15 cellular contexts compared by ENCODE assay signal in genomic region chr17:81135503-81136283, GRCh38. TPM values are rescaled to one million over a fixed set of nuclear protein-coding genes. Genes with fewer than 3 reads are reported as not detected.
A peak's percentile ranks its signal among the peaks of the same experiment; 100 is the strongest.
DNase-seq lines count a peak whose midpoint lies in the region; ATAC-seq, FAIRE-seq and TF ChIP-seq lines count a peak whose summit lies in the region.
"Had no signal": no experiment of that assay in that cellular context is flagged by ENCODE, and none has a peak within 500 bp of the region (broad histone marks: within the 10 kb centered on the region; RNA-seq: fewer than 3 reads in every experiment).

No MANE protein-coding gene starts in this region.

- no peaks in the 10 kb centered on the region for H3K27me3 Mint-ChIP-seq in CD8-positive, alpha-beta T cell (ENCODE audit: low read depth)
- H3K27me3 Mint-ChIP-seq in activated CD8-positive, alpha-beta T cell treated with anti-CD3 and anti-CD28 coated beads, Interleukin-2, amount 10 ng/mL, durations not matched to agents 7 days and 5 days (ENCODE audit: low read depth) = no peaks in the 10 kb centered on the region
- H3K27me3 Mint-ChIP-seq: activated naive CD8-positive, alpha-beta T cell treated with anti-CD3 and anti-CD28 coated beads, Interleukin-2, amount 10 ng/mL, durations not matched to agents 7 days and 5 days had no signal

- no peak for ATAC-seq in CD8-positive, alpha-beta T cell
- no peak for ATAC-seq in activated CD8-positive, alpha-beta T cell treated with anti-CD3 and anti-CD28 coated beads, Interleukin-2, amount 10 ng/mL, durations not matched to agents 7 days and 5 days

- WGBS in small intestine, 3 donors = 34 to 63% (median 41%) methylated on average over 24 to 28 of the region's 28 CpGs

- no peaks in the 10 kb centered on the region for H3K36me3 Mint-ChIP-seq in CD8-positive, alpha-beta T cell
- no peaks in the 10 kb centered on the region for H3K36me3 Mint-ChIP-seq in activated CD8-positive, alpha-beta T cell treated with anti-CD3 and anti-CD28 coated beads, Interleukin-2, amount 10 ng/mL, durations not matched to agents 7 days and 5 days (ENCODE audit: low read depth)
- H3K36me3 Mint-ChIP-seq: activated naive CD8-positive, alpha-beta T cell treated with anti-CD3 and anti-CD28 coated beads, Interleukin-2, amount 10 ng/mL, durations not matched to agents 7 days and 5 days; immature natural killer cell had no signal

- H3K4me1 Mint-ChIP-seq in CD8-positive, alpha-beta T cell (ENCODE audit: low read depth) = no peaks in the 10 kb centered on the region
- no peaks in the 10 kb centered on the region for H3K4me1 Mint-ChIP-seq in activated CD8-positive, alpha-beta T cell treated with anti-CD3 and anti-CD28 coated beads, Interleukin-2, amount 10 ng/mL, durations not matched to agents 7 days and 5 days (ENCODE audit: low read depth)
- H3K4me1 Mint-ChIP-seq: activated naive CD8-positive, alpha-beta T cell treated with anti-CD3 and anti-CD28 coated beads, Interleukin-2, amount 10 ng/mL, durations not matched to agents 7 days and 5 days; immature natural killer cell had no signal

- H3K27me3 ChIP-seq in small intestine (ENCODE audit: control insufficient read depth in 2 of 2, insufficient read depth in 2 of 2, low read length in 2 of 2) = no peaks in the 10 kb centered on the region
- no peaks in the 10 kb centered on the region for H3K27me3 ChIP-seq in CD8-positive, alpha-beta T cell (ENCODE audit: insufficient read depth, low read length)

- CTCF ChIA-PET in CD8-positive, alpha-beta T cell (lab: Charles Lee) = interaction anchor here (1.4 kb wide), 1 partner anchor 1743 kb away, joined by 3 read pairs; no protein-coding TSS in a partner anchor
- CTCF ChIA-PET in activated CD8-positive, alpha-beta T cell treated with anti-CD3 and anti-CD28 coated beads, Interleukin-2, amount 10 ng/mL, durations not matched to agents 7 days and 5 days (lab: Charles Lee) = interaction anchor here (0.7 kb wide), 1 partner anchor 33 kb away, joined by 3 read pairs; no protein-coding TSS in a partner anchor

- no peaks in the 10 kb centered on the region for H3K36me3 ChIP-seq in small intestine (ENCODE audit: control insufficient read depth in 2 of 2, insufficient read depth in 2 of 2, low read length in 2 of 2)
- no peaks in the 10 kb centered on the region for H3K36me3 ChIP-seq in CD8-positive, alpha-beta T cell (ENCODE audit: insufficient read depth, low read length)
- H3K36me3 ChIP-seq: tibial artery had no signal

- FAIRE-seq in small intestine (lab: Jason Lieb, UNC) = no peak
- FAIRE-seq: GM12891, H54 had no signal

- POLR2A ChIA-PET in CD8-positive, alpha-beta T cell (lab: Charles Lee) = no interaction called here
- POLR2A ChIA-PET in activated CD8-positive, alpha-beta T cell treated with anti-CD3 and anti-CD28 coated beads, Interleukin-2, amount 10 ng/mL, durations not matched to agents 7 days and 5 days (lab: Charles Lee) = no interaction called here

- no peak overlapping the region for H3K4me3 ChIP-seq in small intestine (ENCODE audit: low read depth in 1 of 2, low read length in 2 of 2)
- H3K4me3 ChIP-seq in CD8-positive, alpha-beta T cell (ENCODE audit: low read depth, low read length) = no peak overlapping the region
- H3K4me3 ChIP-seq: tibial artery had no signal

- TF ChIP-seq CTCF in CD8-positive, alpha-beta T cell (IDR thresholded peaks at IDR 0.05) = no peak

- H3K9me3 Mint-ChIP-seq in CD8-positive, alpha-beta T cell = no peaks in the 10 kb centered on the region
- H3K9me3 Mint-ChIP-seq in activated CD8-positive, alpha-beta T cell treated with anti-CD3 and anti-CD28 coated beads, Interleukin-2, amount 10 ng/mL, durations not matched to agents 7 days and 5 days (ENCODE audit: insufficient read depth) = peaks cover 4% of the 10 kb centered on the region
- H3K9me3 Mint-ChIP-seq: immature natural killer cell had no signal

- H3K4me3 Mint-ChIP-seq in CD8-positive, alpha-beta T cell = no peak overlapping the region
- no peak overlapping the region for H3K4me3 Mint-ChIP-seq in activated CD8-positive, alpha-beta T cell treated with anti-CD3 and anti-CD28 coated beads, Interleukin-2, amount 10 ng/mL, durations not matched to agents 7 days and 5 days
- H3K4me3 Mint-ChIP-seq: activated naive CD8-positive, alpha-beta T cell treated with anti-CD3 and anti-CD28 coated beads, Interleukin-2, amount 10 ng/mL, durations not matched to agents 7 days and 5 days; immature natural killer cell had no signal

- no peak overlapping the region for H3K27ac Mint-ChIP-seq in CD8-positive, alpha-beta T cell
- H3K27ac Mint-ChIP-seq in activated CD8-positive, alpha-beta T cell treated with anti-CD3 and anti-CD28 coated beads, Interleukin-2, amount 10 ng/mL, durations not matched to agents 7 days and 5 days = no peak overlapping the region
- H3K27ac Mint-ChIP-seq: activated naive CD8-positive, alpha-beta T cell treated with anti-CD3 and anti-CD28 coated beads, Interleukin-2, amount 10 ng/mL, durations not matched to agents 7 days and 5 days; immature natural killer cell had no signal

- DNase-seq in DMS53 (lab: John Stamatoyannopoulos, UW) (peak; percentile 73), DMS53 treated with DMSO at 0.1 percent for 48 hours (lab: John Stamatoyannopoulos, UW; ENCODE audit: unreplicated experiment) (no peak), NCI-H345 treated with DMSO at 0.1 percent for 48 hours (lab: John Stamatoyannopoulos, UW; ENCODE audit: unreplicated experiment) (peak; percentile 81), small intestine (peak; percentile 39)
- DNase-seq in CD8-positive, alpha-beta T cell = no peak
- DNase-seq in activated naive CD4-positive, alpha-beta T cell treated with anti-CD3 and anti-CD28 coated beads, Interleukin-2, amount 50 U/mL, for 16 hours = no peak
- no peak for DNase-seq in activated CD8-positive, alpha-beta T cell treated with anti-CD3 and anti-CD28 coated beads, Interleukin-2, amount 10 ng/mL, durations not matched to agents 7 days and 5 days
- DNase-seq: activated naive CD8-positive, alpha-beta T cell treated with anti-CD3 and anti-CD28 coated beads, Interleukin-2, amount 10 ng/mL, durations not matched to agents 7 days and 5 days; immature natural killer cell; tibial artery had no signal

- no peaks in the 10 kb centered on the region for H3K4me1 ChIP-seq in small intestine (ENCODE audit: control insufficient read depth in 2 of 2, insufficient read depth in 1 of 2, low read depth in 1 of 2, low read length in 1 of 2)
- no peaks in the 10 kb centered on the region for H3K4me1 ChIP-seq in CD8-positive, alpha-beta T cell (ENCODE audit: insufficient read depth, low read length)
- H3K4me1 ChIP-seq: tibial artery had no signal

- no peaks in the 10 kb centered on the region for H3K9me3 ChIP-seq in small intestine (ENCODE audit: control insufficient read depth, low read depth)
- no peaks in the 10 kb centered on the region for H3K9me3 ChIP-seq in CD8-positive, alpha-beta T cell (ENCODE audit: low read length)
- H3K9me3 ChIP-seq: tibial artery had no signal

- intact Hi-C loops in CD8-positive, alpha-beta T cell (cut with DNase I, micrococcal nuclease) = no loop called here

- H3K27ac ChIP-seq in cingulate gyrus (ENCODE audit: low read depth, low read length) (peak overlapping the region; percentile 73), small intestine (ENCODE audit: low read depth in 1 of 2, low read length in 1 of 2) (no peak overlapping the region)
- H3K27ac ChIP-seq in CD8-positive, alpha-beta T cell (ENCODE audit: low read depth, low read length) = no peak overlapping the region
- H3K27ac ChIP-seq: 22Rv1, tibial artery had no signal

RNA-seq across cellular contexts. Expression of gene PVALEF, which starts 29.6 kb away (rescaled TPM):
- polyA plus RNA-seq in small intestine = not detected
- not detected for total RNA-seq in CD8-positive, alpha-beta T cell
- not detected for total RNA-seq in activated CD8-positive, alpha-beta T cell treated with anti-CD3 and anti-CD28 coated beads, Interleukin-2, amount 10 ng/mL, durations not matched to agents 7 days and 5 days
- total RNA-seq: activated naive CD8-positive, alpha-beta T cell treated with anti-CD3 and anti-CD28 coated beads, Interleukin-2, amount 10 ng/mL, durations not matched to agents 7 days and 5 days; skeletal muscle tissue had no signal
- polyA plus RNA-seq: immature natural killer cell had no signal

RNA-seq across cellular contexts. Expression of gene AATK, which starts 30.3 kb away (rescaled TPM):
- polyA plus RNA-seq in small intestine = 100 to 1,000 TPM in 1 of 3 donors, 10 to 100 TPM in 2; 33.1 to 118 (median 98.1) TPM
- under 1 TPM; 0.30 to 0.72 TPM for total RNA-seq in CD8-positive, alpha-beta T cell
- 1 to 10 TPM in 1 of 2 experiments, under 1 TPM in 1; 0.71 to 1.1 TPM for total RNA-seq in activated CD8-positive, alpha-beta T cell treated with anti-CD3 and anti-CD28 coated beads, Interleukin-2, amount 10 ng/mL, durations not matched to agents 7 days and 5 days

Comparison
In these comparisons a context has a peak if more than half of its experiments do, and no peak if none do; other contexts are left out.
1. DNase-seq: peak in DMS53 (single experiment), NCI-H345 treated with DMSO at 0.1 percent for 48 hours (single experiment) and small intestine (single experiment); none in DMS53 treated with DMSO at 0.1 percent for 48 hours (single experiment), CD8-positive, alpha-beta T cell (0 of 7), activated naive CD4-positive, alpha-beta T cell treated with anti-CD3 and anti-CD28 coated beads, Interleukin-2, amount 50 U/mL, for 16 hours (single experiment) and activated CD8-positive, alpha-beta T cell treated with anti-CD3 and anti-CD28 coated beads, Interleukin-2, amount 10 ng/mL, durations not matched to agents 7 days and 5 days (single experiment).